Comparison of ENCODE assay signal across 10 cellular contexts in the genomic region with DNA sequence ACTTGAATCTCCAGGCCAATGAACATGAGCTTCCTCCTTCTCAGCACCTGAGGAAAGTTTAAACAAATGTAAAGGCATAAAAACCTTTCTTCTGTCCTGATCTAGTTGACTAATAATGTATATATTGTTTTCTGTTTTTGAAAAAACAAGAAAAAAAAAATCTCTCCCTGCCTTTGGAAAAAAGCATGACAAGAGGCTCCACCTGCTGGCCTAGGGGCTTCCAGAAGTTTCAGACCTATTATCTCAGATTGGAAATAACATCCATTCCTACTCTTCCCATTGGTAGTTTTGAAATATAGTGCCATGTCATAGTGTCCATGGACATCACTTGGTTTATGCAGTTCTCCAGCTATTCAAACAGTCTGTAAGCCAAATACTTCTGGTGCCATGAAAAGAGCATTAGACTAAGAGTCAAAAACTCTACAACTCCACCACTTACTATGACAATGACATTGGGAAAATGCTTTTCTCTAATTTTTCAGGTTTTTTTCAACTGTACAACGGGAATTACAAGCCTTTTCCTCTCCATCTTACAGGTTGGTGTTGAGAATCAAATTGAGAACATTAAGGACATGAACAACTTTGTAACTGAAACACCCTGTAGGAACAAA.
DNase-seq lines count a peak whose midpoint lies in the region; ATAC-seq, FAIRE-seq and TF ChIP-seq lines count a peak whose summit lies in the region.
"Had no signal": no experiment of that assay in that cellular context is flagged by ENCODE, and none has a peak within 500 bp of the region (broad histone marks: within the 10 kb centered on the region; RNA-seq: fewer than 3 reads in every experiment).

No MANE protein-coding gene starts in this region.

- no peaks in the 10 kb centered on the region for H3K36me3 Mint-ChIP-seq in HFFc6 (ENCODE audit: low read depth)
- H3K36me3 Mint-ChIP-seq: activated naive CD4-positive, alpha-beta T cell treated with anti-CD3 and anti-CD28 coated beads, Interleukin-2, amount 50 U/mL, for 24 hours had no signal

- H3K9me3 Mint-ChIP-seq in HFFc6, result no peaks in the 10 kb centered on the region

- no peak for DNase-seq in HFFc6
- peak; percentile 20 for DNase-seq in amniotic epithelial cell (ENCODE audit: low read depth)
- peak; percentile 24 for DNase-seq in iris pigment epithelial cell (ENCODE audit: low read depth)
- no peak for DNase-seq in DMS79 treated with DMSO at 0.1 percent for 48 hours (lab: John Stamatoyannopoulos, UW)
- DNase-seq in left colon, result no peak

- intact Hi-C loops in left colon (cut with DNase I, micrococcal nuclease), result no loop called here

- no peak overlapping the region for H3K4me3 Mint-ChIP-seq in HFFc6
- H3K4me3 Mint-ChIP-seq: activated naive CD4-positive, alpha-beta T cell treated with anti-CD3 and anti-CD28 coated beads, Interleukin-2, amount 50 U/mL, for 24 hours had no signal

- no peaks in the 10 kb centered on the region for H3K27me3 Mint-ChIP-seq in HFFc6 (ENCODE audit: insufficient read depth)
- H3K27me3 Mint-ChIP-seq: activated naive CD4-positive, alpha-beta T cell treated with anti-CD3 and anti-CD28 coated beads, Interleukin-2, amount 50 U/mL, for 24 hours had no signal

- TF ChIP-seq CTCF in HFFc6 (IDR thresholded peaks at IDR 0.05), result peak; percentile 58

- ATAC-seq in GM21423 (IDR thresholded peaks at IDR 0.05; ENCODE audit: unreplicated experiment) (no peak), left colon (no peak), GM19455 (IDR thresholded peaks at IDR 0.05; ENCODE audit: unreplicated experiment) (no peak)

- peaks cover 6% of the 10 kb centered on the region; the same call in 1 of the 2 replicates for H3K4me1 Mint-ChIP-seq in HFFc6 (ENCODE audit: low read depth)
- H3K4me1 Mint-ChIP-seq: activated naive CD4-positive, alpha-beta T cell treated with anti-CD3 and anti-CD28 coated beads, Interleukin-2, amount 50 U/mL, for 24 hours had no signal

- no peak overlapping the region for H3K27ac Mint-ChIP-seq in HFFc6
- H3K27ac Mint-ChIP-seq: activated naive CD4-positive, alpha-beta T cell treated with anti-CD3 and anti-CD28 coated beads, Interleukin-2, amount 50 U/mL, for 24 hours had no signal

- FAIRE-seq in A204.1 (lab: Jason Lieb, UNC), result peak; percentile 52
- FAIRE-seq: islet of Langerhans had no signal

Comparison
In these comparisons a context has a peak if more than half of its experiments do, and no peak if none do; other contexts are left out.
1. DNase-seq: peak in amniotic epithelial cell (single experiment) and iris pigment epithelial cell (single experiment); none in HFFc6 (single experiment), DMS79 treated with DMSO at 0.1 percent for 48 hours (single experiment) and left colon (0 of 2).